1 cellular context compared by ENCODE assay signal in the genomic region with DNA sequence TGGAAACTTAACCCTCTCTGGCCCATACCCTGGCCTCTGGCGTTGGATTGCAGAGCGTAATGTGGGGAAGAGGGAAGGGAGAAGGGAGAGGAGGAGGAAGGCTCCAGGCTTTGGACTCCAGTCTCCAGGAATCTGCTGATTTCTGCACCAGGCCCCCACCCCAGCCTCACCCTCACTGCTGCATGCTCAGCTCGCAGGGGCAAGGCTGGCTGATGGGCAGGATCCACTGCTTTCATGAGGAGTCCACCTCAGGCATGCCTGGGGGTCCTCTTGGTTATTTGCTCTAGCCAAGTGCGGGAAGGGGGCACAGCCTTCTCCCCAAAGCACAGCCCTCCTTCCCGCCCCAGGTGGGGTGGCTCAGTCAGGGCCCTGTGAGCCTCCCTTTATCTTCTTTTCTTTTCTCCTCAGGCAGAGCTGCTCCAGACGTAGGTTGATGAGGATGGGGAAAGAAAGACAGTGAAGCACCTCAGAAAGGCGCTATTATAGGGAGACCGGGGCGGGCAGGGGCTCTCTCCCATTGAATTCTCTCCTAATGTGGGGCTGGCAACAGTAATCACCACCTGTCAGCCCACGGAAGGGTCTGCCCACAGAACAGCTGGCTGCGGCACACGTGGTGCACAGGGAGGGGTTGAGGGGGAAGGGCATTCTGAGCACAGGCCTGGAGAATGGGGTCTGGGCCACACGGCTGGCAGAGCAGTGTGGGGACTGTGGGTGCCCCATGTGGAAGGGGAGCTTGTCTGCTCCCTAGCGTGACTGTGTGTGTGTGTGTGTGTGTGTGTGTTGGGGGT.
TF ChIP-seq lines count a peak whose summit lies in the region.

No MANE protein-coding gene starts in this region.

TF ChIP-seq in IMR-90, 13 proteins besides CTCF, POLR2A, EP300 and RAD21:
- TF ChIP-seq CEBPB (IDR thresholded peaks at IDR 0.05; ENCODE audit: low read depth, low read length): no peak
- TF ChIP-seq, protein P1, sequence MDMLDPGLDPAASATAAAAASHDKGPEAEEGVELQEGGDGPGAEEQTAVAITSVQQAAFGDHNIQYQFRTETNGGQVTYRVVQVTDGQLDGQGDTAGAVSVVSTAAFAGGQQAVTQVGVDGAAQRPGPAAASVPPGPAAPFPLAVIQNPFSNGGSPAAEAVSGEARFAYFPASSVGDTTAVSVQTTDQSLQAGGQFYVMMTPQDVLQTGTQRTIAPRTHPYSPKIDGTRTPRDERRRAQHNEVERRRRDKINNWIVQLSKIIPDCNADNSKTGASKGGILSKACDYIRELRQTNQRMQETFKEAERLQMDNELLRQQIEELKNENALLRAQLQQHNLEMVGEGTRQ (IDR thresholded peaks at IDR 0.05; ENCODE audit: low read depth, low read length): no peak
- no peak for TF ChIP-seq BHLHE40 (IDR thresholded peaks at IDR 0.05; ENCODE audit: low read depth, low read length)
- TF ChIP-seq MAFK (IDR thresholded peaks at IDR 0.05; ENCODE audit: low read depth, low read length): no peak
- TF ChIP-seq RCOR1 (IDR thresholded peaks at IDR 0.05; ENCODE audit: insufficient replicate concordance, low read length): no peak
- no peak for TF ChIP-seq MXI1 (IDR thresholded peaks at IDR 0.05; ENCODE audit: borderline replicate concordance, low read depth, low read length)
- no peak for TF ChIP-seq SMC3 (IDR thresholded peaks at IDR 0.05; ENCODE audit: low read depth, low read length)
- no peak for TF ChIP-seq MAZ (IDR thresholded peaks at IDR 0.05; ENCODE audit: borderline replicate concordance, low read depth, low read length)
- no peak for TF ChIP-seq RFX5 (IDR thresholded peaks at IDR 0.05; ENCODE audit: low read depth, low read length)
- no peak for TF ChIP-seq ELK1 (IDR thresholded peaks at IDR 0.05; ENCODE audit: borderline replicate concordance, low read depth, low read length)
- TF ChIP-seq CHD1 (IDR thresholded peaks at IDR 0.05; ENCODE audit: low read depth, low read length): no peak
- TF ChIP-seq NFE2L2 (IDR thresholded peaks at IDR 0.05; ENCODE audit: low read depth, low read length): no peak
- no peak for TF ChIP-seq FOS (IDR thresholded peaks at IDR 0.05; ENCODE audit: low read depth, low read length)
